ENCODE assay signal across 11 cellular contexts in the genomic region with DNA sequence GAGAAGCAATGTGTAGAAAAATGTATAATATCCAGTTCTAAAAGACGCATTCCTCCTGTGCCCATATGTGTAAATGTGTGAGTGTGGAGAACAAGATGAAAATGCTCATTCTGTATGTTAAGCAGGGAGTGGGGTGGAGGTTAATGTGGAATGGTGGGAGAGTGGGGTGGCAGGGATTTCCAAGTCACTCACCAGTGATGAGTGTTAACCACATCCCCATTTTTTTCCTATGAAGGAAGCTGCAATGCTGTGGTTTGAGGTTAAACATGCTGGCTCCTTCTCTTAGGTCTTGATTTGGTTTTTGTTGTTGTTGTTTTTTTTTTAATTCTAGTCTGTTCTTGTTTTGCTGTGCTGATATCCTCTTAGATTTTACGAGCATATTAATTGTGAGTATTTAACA.
DNase-seq lines count a peak whose midpoint lies in the region; ATAC-seq, FAIRE-seq and TF ChIP-seq lines count a peak whose summit lies in the region.
"Had no signal": no experiment of that assay in that cellular context is flagged by ENCODE, and none has a peak within 500 bp of the region (broad histone marks: within the 10 kb centered on the region; RNA-seq: fewer than 3 reads in every experiment).

No MANE protein-coding gene starts in this region.

- no peaks in the 10 kb centered on the region for H3K27me3 Mint-ChIP-seq in progenitor cell of endocrine pancreas

- H3K36me3 Mint-ChIP-seq in progenitor cell of endocrine pancreas (ENCODE audit: insufficient read depth) = peaks cover 1% of the 10 kb centered on the region

- no peak for ATAC-seq in GM21529 (IDR thresholded peaks at IDR 0.05; ENCODE audit: unreplicated experiment)

- DNase-seq in AG09319 (ENCODE audit: extremely low read depth, low read depth) (peak; percentile 49), Kasumi-1 (lab: John Stamatoyannopoulos, UW) (peak; percentile 24 to 46), amniotic epithelial cell (ENCODE audit: low read depth) (peak; percentile 96), kidney glomerular epithelial cell (lab: John Stamatoyannopoulos, UW) (peak; percentile 81), GM19239 (ENCODE audit: insufficient read length, low spot score) (no peak), progenitor cell of endocrine pancreas (ENCODE audit: low spot score, unreplicated experiment) (no peak), NCI-H2227 treated with DMSO at 0.1 percent for 48 hours (lab: John Stamatoyannopoulos, UW) (no peak)
- DNase-seq: activated CD4-positive, CD25-positive, alpha-beta regulatory T cell; DMS79 treated with DMSO at 0.1 percent for 48 hours; NCI-H524 treated with DMSO at 0.1 percent for 48 hours had no signal

- H3K4me1 Mint-ChIP-seq in progenitor cell of endocrine pancreas (ENCODE audit: low read depth) = peaks cover 43% of the 10 kb centered on the region

- H3K9me3 Mint-ChIP-seq in progenitor cell of endocrine pancreas (ENCODE audit: low read depth) = no peaks in the 10 kb centered on the region

- TF ChIP-seq CTCF in AG09319 (IDR thresholded peaks at IDR 0.05; ENCODE audit: low read depth, low read length) (no peak), progenitor cell of endocrine pancreas (IDR thresholded peaks at IDR 0.05; ENCODE audit: unreplicated experiment) (no peak)

- FAIRE-seq in GM19239 (lab: Jason Lieb, UNC) = no peak

- no peak overlapping the region for H3K27ac Mint-ChIP-seq in progenitor cell of endocrine pancreas

- no peak overlapping the region for H3K4me3 Mint-ChIP-seq in progenitor cell of endocrine pancreas (ENCODE audit: low read depth)

Comparison
In these comparisons a context has a peak if more than half of its experiments do, and no peak if none do; other contexts are left out.
1. DNase-seq: peak in AG09319 (single experiment), Kasumi-1 (2 of 2), amniotic epithelial cell (single experiment) and kidney glomerular epithelial cell (single experiment); none in GM19239 (single experiment), progenitor cell of endocrine pancreas (single experiment) and NCI-H2227 treated with DMSO at 0.1 percent for 48 hours (single experiment).